ENCODE assay signal across 8 cellular contexts in genomic region chr6:123715243-123715863, GRCh38.
A peak's percentile ranks its signal among the peaks of the same experiment; 100 is the strongest.
DNase-seq lines count a peak whose midpoint lies in the region; ATAC-seq, FAIRE-seq and TF ChIP-seq lines count a peak whose summit lies in the region.

No MANE protein-coding gene starts in this region.

- H3K27ac ChIP-seq in A673 (ENCODE audit: low read depth, low read length, poor library complexity, severe bottlenecking), result peak overlapping the region; percentile 38

- POLR2A ChIA-PET in A673 (lab: Charles Lee; ENCODE audit: low non-redundant PET), result no interaction called here

- ATAC-seq in GM18870 (IDR thresholded peaks at IDR 0.05; ENCODE audit: unreplicated experiment) (peak; percentile 69), sciatic nerve (peak; percentile 50)

- no peak for FAIRE-seq in RCC 7860 (lab: Jason Lieb, UNC)

- DNase-seq in A673 (ENCODE audit: low spot score) (no peak), HK-2 (ENCODE audit: unreplicated experiment) (peak; percentile 1), RCC 7860 (ENCODE audit: low spot score) (peak; percentile 21), fibroblast of the conjunctiva (ENCODE audit: low read depth) (peak; percentile 1), sciatic nerve (ENCODE audit: low spot score) (no peak), KG1 (lab: John Stamatoyannopoulos, UW) (no peak)
- DNase-seq in activated CD4-positive, alpha-beta T cell treated with anti-CD3 and anti-CD28 coated beads for 1 hour, result no peak

- H3K27me3 ChIP-seq in A673 (replicated peaks; ENCODE audit: insufficient read depth, low read depth, low read length, poor library complexity), result no peaks in the 10 kb centered on the region

- no TSS peak for BruUV-seq in A673 (replicated peaks; lab: Mats Ljungman, UMichigan)

- peak; percentile 77 for TF ChIP-seq CTCF in A673 (conservative IDR thresholded peaks at IDR 0.05; ENCODE audit: low read depth, low read length)

- no peaks in the 10 kb centered on the region for H3K36me3 ChIP-seq in A673 (ENCODE audit: insufficient read depth, low read length, poor library complexity, severe bottlenecking)

- intact Hi-C loops in A673 (cut with micrococcal nuclease; ENCODE audit: unreplicated experiment) (loop anchor here (1.0 to 10.0 kb wide), 4 partner anchors 224 to 981 kb away; no protein-coding TSS in a partner anchor), sciatic nerve (cut with DNase I) (loop anchor here (5.0 kb wide), 1 partner anchor 298 kb away; no protein-coding TSS in a partner anchor)

- H3K4me3 ChIP-seq in A673 (ENCODE audit: low read depth, low read length, poor library complexity, severe bottlenecking), result no peak overlapping the region

- H3K9me3 ChIP-seq in A673 (ENCODE audit: low read depth, low read length, poor library complexity, severe bottlenecking), result peaks cover 5% of the 10 kb centered on the region

- peaks cover 29% of the 10 kb centered on the region for H3K4me1 ChIP-seq in A673 (ENCODE audit: insufficient read depth, low read length, poor library complexity, severe bottlenecking)

- CTCF ChIA-PET in A673 (lab: Charles Lee), result interaction anchor here (0.5 to 1.6 kb wide), 9 partner anchors 73 to 1081 kb away, joined by 3 to 23 read pairs (median 3); no protein-coding TSS in a partner anchor

Comparison
In these comparisons a context has a peak if more than half of its experiments do, and no peak if none do; other contexts are left out.
1. DNase-seq: peak in HK-2 (single experiment), RCC 7860 (single experiment) and fibroblast of the conjunctiva (single experiment); none in A673 (single experiment), sciatic nerve (single experiment), activated CD4-positive, alpha-beta T cell treated with anti-CD3 and anti-CD28 coated beads for 1 hour (single experiment) and KG1 (single experiment).